8 cellular contexts compared by ENCODE assay signal in genomic region chr20:47870475-47870874, GRCh38.
"Had no signal": no experiment of that assay in that cellular context is flagged by ENCODE, and none has a peak within 500 bp of the region (broad histone marks: within the 10 kb centered on the region; RNA-seq: fewer than 3 reads in every experiment).

No MANE protein-coding gene starts in this region.

- H3K4me3 ChIP-seq: GM12878 had no signal

- DNase-seq: GDM1, GF-D8 had no signal

- ATAC-seq: GM12878 had no signal

- FAIRE-seq: G401.6, GM12878, GM12891, GM12892, GM18507, GM19239 had no signal
